ENCODE assay signal across 35 cellular contexts in genomic region chr5:174479325-174479724, GRCh38.
"Had no signal": no experiment of that assay in that cellular context is flagged by ENCODE, and none has a peak within 500 bp of the region (broad histone marks: within the 10 kb centered on the region; RNA-seq: fewer than 3 reads in every experiment).

No MANE protein-coding gene starts in this region.

- H3K36me3 ChIP-seq: MG63 had no signal

- H3K27ac ChIP-seq: KMS-11 had no signal

- H3K27me3 ChIP-seq: MG63 had no signal

- H3K4me3 ChIP-seq: MG63 had no signal

- DNase-seq: Karpas-422, Kasumi-1, MG63, MM.1S, MV-4-11, NCI-H1048, NCI-H1092, NCI-H1092 treated with DMSO at 0.1 percent for 48 hours, NCI-H1105, NCI-H1105 treated with DMSO at 0.1 percent for 48 hours, NCI-H1417, NCI-H1417 treated with DMSO at 0.1 percent for 48 hours, NCI-H1436, NCI-H1436 treated with DMSO at 0.1 percent for 48 hours, NCI-H146, NCI-H1694, NCI-H1694 treated with DMSO at 0.1 percent for 48 hours, NCI-H187, NCI-H187 treated with DMSO at 0.1 percent for 48 hours, NCI-H1930, NCI-H2029, NCI-H2029 treated with DMSO at 0.1 percent for 48 hours, NCI-H2081, NCI-H2081 treated with DMSO at 0.1 percent for 48 hours, NCI-H2107, NCI-H2171, NCI-H2171 treated with DMSO at 0.1 percent for 48 hours, NCI-H2227 treated with DMSO at 0.1 percent for 48 hours, NCI-H226, NCI-H345, NCI-H446, NCI-H446 treated with DMSO at 0.1 percent for 48 hours, NCI-H510A, NCI-H510A treated with DMSO at 0.1 percent for 48 hours had no signal
